17 cellular contexts compared by ENCODE assay signal in the genomic region with DNA sequence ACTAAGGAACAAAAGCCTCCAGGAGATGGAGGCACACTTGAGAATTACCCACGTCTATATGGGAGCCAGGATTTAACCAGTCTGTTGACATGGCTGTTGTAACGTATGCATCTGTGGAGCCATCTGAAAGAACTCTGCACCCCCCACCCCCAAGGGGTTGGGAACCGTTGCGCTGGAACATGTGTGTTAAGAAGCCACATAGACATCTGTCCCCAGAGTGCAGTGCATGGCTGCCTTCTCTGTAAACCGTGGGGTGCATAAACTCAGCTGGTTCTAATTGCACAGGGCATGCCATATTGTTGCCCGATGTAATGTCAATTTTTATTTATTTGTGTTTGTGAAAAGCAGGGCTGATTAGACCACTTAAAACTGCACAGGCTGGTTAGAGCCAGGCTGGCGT.
DNase-seq lines count a peak whose midpoint lies in the region; ATAC-seq and TF ChIP-seq lines count a peak whose summit lies in the region.
"Had no signal": no experiment of that assay in that cellular context is flagged by ENCODE, and none has a peak within 500 bp of the region (broad histone marks: within the 10 kb centered on the region; RNA-seq: fewer than 3 reads in every experiment).

No MANE protein-coding gene starts in this region.

- no peaks in the 10 kb centered on the region for H3K4me1 Mint-ChIP-seq in CD8-positive, alpha-beta T cell (ENCODE audit: low read depth)
- H3K4me1 Mint-ChIP-seq: activated naive CD8-positive, alpha-beta T cell treated with anti-CD3 and anti-CD28 coated beads for 36 hours had no signal

- no peak overlapping the region for H4K91ac ChIP-seq in neuronal stem cell (ENCODE audit: low read depth, low read length, poor library complexity)

- H3K27me3 ChIP-seq in neuronal stem cell (ENCODE audit: control insufficient read depth in 3 of 3, insufficient read depth in 3 of 3, low read depth in 1 of 3, low read length in 3 of 3), result peaks cover 0 to 21% (median 2%) of the 10 kb centered on the region in 3 experiments
- no peaks in the 10 kb centered on the region for H3K27me3 ChIP-seq in CD8-positive, alpha-beta T cell (ENCODE audit: insufficient read depth, low read length)
- H3K27me3 ChIP-seq: BE2C, cardiac muscle cell, foreskin keratinocyte had no signal

- no peak overlapping the region for H2BK5ac ChIP-seq in neuronal stem cell (ENCODE audit: low read length)

- H3K4me3 ChIP-seq in neuronal stem cell (ENCODE audit: low read length in 2 of 2), result no peak overlapping the region
- no peak overlapping the region for H3K4me3 ChIP-seq in foreskin fibroblast (ENCODE audit: low read depth in 1 of 2, low read length in 2 of 2)
- H3K4me3 ChIP-seq in CD8-positive, alpha-beta T cell (ENCODE audit: low read depth, low read length), result no peak overlapping the region
- H3K4me3 ChIP-seq: cardiac muscle cell, left ventricle myocardium inferior had no signal

- H2AFZ ChIP-seq in neuronal stem cell (ENCODE audit: low read length), result peak overlapping the region; percentile 18

- H3K27ac ChIP-seq in VCaP, result peak overlapping the region; percentile 78; the same call in 1 of the 2 replicates
- H3K27ac ChIP-seq in neuronal stem cell (replicated peaks; ENCODE audit: low read length), result no peak overlapping the region
- no peak overlapping the region for H3K27ac ChIP-seq in CD8-positive, alpha-beta T cell (ENCODE audit: low read depth, low read length)
- H3K27ac ChIP-seq: cardiac muscle cell, foreskin keratinocyte, left ventricle myocardium inferior had no signal

- peaks cover 5 to 10% of the 10 kb centered on the region in 2 donors for H3K4me1 ChIP-seq in neuronal stem cell (ENCODE audit: control insufficient read depth in 2 of 2, insufficient read depth in 1 of 2, low read depth in 1 of 2, low read length in 2 of 2)
- H3K4me1 ChIP-seq in CD8-positive, alpha-beta T cell (ENCODE audit: insufficient read depth, low read length), result no peaks in the 10 kb centered on the region
- H3K4me1 ChIP-seq: BE2C had no signal

- no peak overlapping the region for H3K4ac ChIP-seq in neuronal stem cell (ENCODE audit: low read length)

- no peak overlapping the region for H3K18ac ChIP-seq in neuronal stem cell (ENCODE audit: low read length)

- no peak overlapping the region for H3K4me2 ChIP-seq in neuronal stem cell (ENCODE audit: insufficient read depth, low read length, poor library complexity, severe bottlenecking)

- TF ChIP-seq CTCF in VCaP (conservative IDR thresholded peaks at IDR 0.05), result no peak
- TF ChIP-seq CTCF in foreskin fibroblast (IDR thresholded peaks at IDR 0.05; ENCODE audit: low read depth, low read length), result no peak
- no peak for TF ChIP-seq CTCF in CD8-positive, alpha-beta T cell (IDR thresholded peaks at IDR 0.05)

- no peak overlapping the region for H3K14ac ChIP-seq in neuronal stem cell (ENCODE audit: low read length)

- no CpG with 5 or more reads among the region's 7 CpGs for WGBS in neuronal stem cell (ENCODE audit: extremely low coverage in 2 of 2, insufficient read length in 2 of 2, insufficient replicate concordance in 1 of 2), 2 donors

- peak; percentile 78 for DNase-seq in DMS79 treated with DMSO at 0.1 percent for 48 hours (lab: John Stamatoyannopoulos, UW)
- DNase-seq in NCI-H1694 (lab: John Stamatoyannopoulos, UW), result peak; percentile 84
- no peak for DNase-seq in neuronal stem cell (ENCODE audit: low spot score)
- DNase-seq in GF-D8 (lab: John Stamatoyannopoulos, UW), result no peak
- no peak for DNase-seq in foreskin fibroblast
- DNase-seq in CD8-positive, alpha-beta T cell, result no peak
- DNase-seq: activated CD4-positive, alpha-beta T cell treated with anti-CD3 and anti-CD28 coated beads, Interleukin-2, amount 50 U/mL, for 48 hours; activated naive CD8-positive, alpha-beta T cell treated with anti-CD3 and anti-CD28 coated beads for 36 hours; activated T-cell treated with anti-CD3 and anti-CD28 coated beads, Interleukin-2, amount 50 U/mL, for 4 hours; BE2C; foreskin keratinocyte; KG1; left ventricle myocardium inferior; substantia nigra had no signal

- H2AK5ac ChIP-seq in neuronal stem cell (ENCODE audit: low read depth, low read length), result no peak overlapping the region

- no peak overlapping the region for H3K9ac ChIP-seq in neuronal stem cell (ENCODE audit: low read depth, low read length, poor library complexity)

- no peak overlapping the region for H2BK12ac ChIP-seq in neuronal stem cell (ENCODE audit: low read length)

- no peak overlapping the region for H2BK120ac ChIP-seq in neuronal stem cell (ENCODE audit: low read depth, low read length)

- no peak overlapping the region for H3K27ac Mint-ChIP-seq in CD8-positive, alpha-beta T cell
- H3K27ac Mint-ChIP-seq: activated naive CD8-positive, alpha-beta T cell treated with anti-CD3 and anti-CD28 coated beads for 36 hours had no signal

- no peak overlapping the region for H4K8ac ChIP-seq in neuronal stem cell (ENCODE audit: low read depth, low read length)

- H3K27me3 Mint-ChIP-seq in CD8-positive, alpha-beta T cell (ENCODE audit: low read depth), result peaks cover 21% of the 10 kb centered on the region

- H2BK15ac ChIP-seq in neuronal stem cell (ENCODE audit: low read length), result no peak overlapping the region

- POLR2A ChIA-PET in CD8-positive, alpha-beta T cell (lab: Charles Lee), result no interaction called here

- no peak overlapping the region for H3K4me3 Mint-ChIP-seq in CD8-positive, alpha-beta T cell
- H3K4me3 Mint-ChIP-seq: activated naive CD8-positive, alpha-beta T cell treated with anti-CD3 and anti-CD28 coated beads for 36 hours; activated T-cell treated with anti-CD3 and anti-CD28 coated beads, Interleukin-2, amount 50 U/mL, for 4 hours had no signal

- H3K36me3 ChIP-seq in neuronal stem cell (replicated peaks in 1 of 2; ENCODE audit: control insufficient read depth in 2 of 2, insufficient read depth in 2 of 2, low read length in 2 of 2), result no peaks in the 10 kb centered on the region
- H3K36me3 ChIP-seq in CD8-positive, alpha-beta T cell (ENCODE audit: insufficient read depth, low read length), result no peaks in the 10 kb centered on the region
- H3K36me3 ChIP-seq: BE2C, cardiac muscle cell, left ventricle myocardium inferior had no signal

- H3K36me3 Mint-ChIP-seq in CD8-positive, alpha-beta T cell, result no peaks in the 10 kb centered on the region
- H3K36me3 Mint-ChIP-seq: activated naive CD8-positive, alpha-beta T cell treated with anti-CD3 and anti-CD28 coated beads for 36 hours had no signal

- ATAC-seq in CD8-positive, alpha-beta T cell, result no peak
- no peak for ATAC-seq in HG03159 (IDR thresholded peaks at IDR 0.05; ENCODE audit: unreplicated experiment)
- ATAC-seq: activated T-cell treated with anti-CD3 and anti-CD28 coated beads, Interleukin-2, amount 50 U/mL, for 4 hours had no signal

- intact Hi-C loops in CD8-positive, alpha-beta T cell (cut with DNase I, micrococcal nuclease), result no loop called here

- H3K79me1 ChIP-seq in neuronal stem cell (ENCODE audit: low read depth, low read length), result no peaks in the 10 kb centered on the region

- no peak overlapping the region for H3K23ac ChIP-seq in neuronal stem cell (ENCODE audit: low read depth, low read length, poor library complexity)

- no peaks in the 10 kb centered on the region for H3K9me3 ChIP-seq in neuronal stem cell (replicated peaks in 1 of 2; ENCODE audit: control insufficient read depth in 2 of 2, insufficient read depth in 1 of 2, low read depth in 1 of 2, low read length in 2 of 2)
- H3K9me3 ChIP-seq in CD8-positive, alpha-beta T cell (ENCODE audit: low read length), result no peaks in the 10 kb centered on the region
- H3K9me3 ChIP-seq: BE2C, left ventricle myocardium inferior had no signal

- no peaks in the 10 kb centered on the region for H3K9me3 Mint-ChIP-seq in CD8-positive, alpha-beta T cell
- H3K9me3 Mint-ChIP-seq: activated naive CD8-positive, alpha-beta T cell treated with anti-CD3 and anti-CD28 coated beads for 36 hours; activated T-cell treated with anti-CD3 and anti-CD28 coated beads, Interleukin-2, amount 50 U/mL, for 4 hours had no signal

- CTCF ChIA-PET in CD8-positive, alpha-beta T cell (lab: Charles Lee), result no interaction called here

Comparison
In these comparisons a context has a peak if more than half of its experiments do, and no peak if none do; other contexts are left out.
1. DNase-seq: peak in DMS79 treated with DMSO at 0.1 percent for 48 hours (single experiment) and NCI-H1694 (single experiment); none in neuronal stem cell (single experiment), GF-D8 (single experiment), foreskin fibroblast (0 of 2) and CD8-positive, alpha-beta T cell (0 of 7).